In genomic region chr15:41943543-41944312, GRCh38 we compare ENCODE assay signal across 1 cellular context.
TF ChIP-seq lines count a peak whose summit lies in the region.

No MANE protein-coding gene starts in this region.

TF ChIP-seq in SK-N-SH, 30 proteins besides CTCF, POLR2A, EP300 and RAD21 (continued from another document):
- TF ChIP-seq ZBTB33 (IDR thresholded peaks at IDR 0.05; ENCODE audit: borderline replicate concordance, low read depth) (no peak), IRF3 (IDR thresholded peaks at IDR 0.05; ENCODE audit: low read depth, low read length) (no peak), MAX (IDR thresholded peaks at IDR 0.05; ENCODE audit: low read depth) (no peak), RFX5 (IDR thresholded peaks at IDR 0.05; ENCODE audit: low read length) (no peak), CHD2 (IDR thresholded peaks at IDR 0.05; ENCODE audit: low read length, partially characterized antibody) (no peak), SIN3A (IDR thresholded peaks at IDR 0.05; ENCODE audit: borderline replicate concordance, low read depth, low read length) (no peak)
